14 cellular contexts compared by ENCODE assay signal in genomic region chr11:96303980-96304379, GRCh38. TPM values are rescaled to one million over a fixed set of nuclear protein-coding genes. Genes with fewer than 3 reads are reported as not detected.
DNase-seq lines count a peak whose midpoint lies in the region; ATAC-seq, FAIRE-seq and TF ChIP-seq lines count a peak whose summit lies in the region.
"Had no signal": no experiment of that assay in that cellular context is flagged by ENCODE, and none has a peak within 500 bp of the region (broad histone marks: within the 10 kb centered on the region; RNA-seq: fewer than 3 reads in every experiment).

No MANE protein-coding gene starts in this region.

- CTCF ChIA-PET in CD8-positive, alpha-beta T cell (lab: Charles Lee) = interaction anchor here (1.2 to 1.5 kb wide), 3 partner anchors 20 to 39 kb away, joined by 3 to 4 read pairs (median 3); partner anchors contain the start of gene MAML2
- CTCF ChIA-PET in PC-9 (lab: Charles Lee) (no interaction called here), endothelial cell of umbilical vein (lab: Charles Lee) (interaction anchor here (0.8 to 1.0 kb wide), 2 partner anchors 39 to 61 kb away, joined by 3 to 4 read pairs; partner anchors contain the start of gene MAML2)

- peaks cover 95% of the 10 kb centered on the region for H3K79me2 ChIP-seq in PC-9 (ENCODE audit: low read depth)
- H3K79me2 ChIP-seq in endothelial cell of umbilical vein (ENCODE audit: control insufficient read depth, insufficient read depth, low read length) = peaks cover 12% of the 10 kb centered on the region

- FAIRE-seq in endothelial cell of umbilical vein (lab: Jason Lieb, UNC) = no peak

- dilution Hi-C loops in endothelial cell of umbilical vein (cut with MboI; ENCODE audit: extremely low pct_ligation_motif_present, low sequenced_read_pairs) = no loop called here

- no peaks in the 10 kb centered on the region for H3K9me3 Mint-ChIP-seq in CD8-positive, alpha-beta T cell
- no peaks in the 10 kb centered on the region for H3K9me3 Mint-ChIP-seq in progenitor cell of endocrine pancreas (ENCODE audit: low read depth)

- no peak overlapping the region for H2AFZ ChIP-seq in PC-9
- H2AFZ ChIP-seq in endothelial cell of umbilical vein (ENCODE audit: low read depth, low read length) = no peak overlapping the region

- H4K20me1 ChIP-seq in PC-9 (ENCODE audit: insufficient read depth) (no peaks in the 10 kb centered on the region), endothelial cell of umbilical vein (replicated peaks; ENCODE audit: control insufficient read depth, extremely low read depth, insufficient read depth, low read length) (no peaks in the 10 kb centered on the region)

- H3K36me3 Mint-ChIP-seq in CD8-positive, alpha-beta T cell = peaks cover 19% of the 10 kb centered on the region
- H3K36me3 Mint-ChIP-seq in progenitor cell of endocrine pancreas (ENCODE audit: insufficient read depth) = no peaks in the 10 kb centered on the region

- TF ChIP-seq CTCF in CD8-positive, alpha-beta T cell (IDR thresholded peaks at IDR 0.05) = no peak
- TF ChIP-seq CTCF in PC-9 (conservative IDR thresholded peaks at IDR 0.05) = no peak
- TF ChIP-seq CTCF in endothelial cell of umbilical vein (IDR thresholded peaks at IDR 0.05; ENCODE audit: extremely low read depth in 1 of 2, insufficient read depth in 1 of 2, low read depth in 1 of 2, low read length in 2 of 2) = no peak
- TF ChIP-seq CTCF in progenitor cell of endocrine pancreas (IDR thresholded peaks at IDR 0.05; ENCODE audit: unreplicated experiment) = no peak
- no peak for TF ChIP-seq CTCF in GM13976 (IDR thresholded peaks at IDR 0.05; ENCODE audit: borderline replicate concordance, control extremely low read depth, extremely low read depth, insufficient read depth, missing control alignments)

- no peaks in the 10 kb centered on the region for H3K27me3 ChIP-seq in CD8-positive, alpha-beta T cell (ENCODE audit: insufficient read depth, low read length)
- H3K27me3 ChIP-seq in PC-9 (ENCODE audit: insufficient read depth, low read depth) (no peaks in the 10 kb centered on the region), endothelial cell of umbilical vein (ENCODE audit: control insufficient read depth in 2 of 2, insufficient read depth in 2 of 2, low read length in 2 of 2) (no peaks in the 10 kb centered on the region)

- no peak overlapping the region for H3K4me3 Mint-ChIP-seq in CD8-positive, alpha-beta T cell
- no peak overlapping the region for H3K4me3 Mint-ChIP-seq in progenitor cell of endocrine pancreas (ENCODE audit: low read depth)

- peak overlapping the region; percentile 45 for H3K9ac ChIP-seq in endothelial cell of umbilical vein (replicated peaks; ENCODE audit: extremely low read depth, insufficient read depth, low read length)

- no peak for TF ChIP-seq POLR2A in endothelial cell of umbilical vein (IDR thresholded peaks at IDR 0.05; ENCODE audit: low read depth, low read length)

- H3K9me3 ChIP-seq in CD8-positive, alpha-beta T cell (ENCODE audit: low read length) = no peaks in the 10 kb centered on the region
- H3K9me3 ChIP-seq in PC-9 (ENCODE audit: insufficient read depth, low read depth) = peaks cover 13% of the 10 kb centered on the region
- H3K9me3 ChIP-seq in endothelial cell of umbilical vein (replicated peaks; ENCODE audit: control insufficient read depth, insufficient read depth, low read length) = no peaks in the 10 kb centered on the region
- H3K9me3 ChIP-seq: HAP-1 had no signal

- peak overlapping the region; percentile 63 for H3K4me2 ChIP-seq in PC-9
- peak overlapping the region; percentile 80 for H3K4me2 ChIP-seq in endothelial cell of umbilical vein (ENCODE audit: insufficient read depth, low read length)

- peaks cover 48% of the 10 kb centered on the region for H3K4me1 ChIP-seq in CD8-positive, alpha-beta T cell (ENCODE audit: insufficient read depth, low read length)
- H3K4me1 ChIP-seq in PC-9 (replicated peaks; ENCODE audit: insufficient read depth) (peaks cover 72% of the 10 kb centered on the region), endothelial cell of umbilical vein (ENCODE audit: control insufficient read depth, extremely low read depth, insufficient read depth, low read length) (peaks cover 52% of the 10 kb centered on the region)

- intact Hi-C loops in CD8-positive, alpha-beta T cell (cut with DNase I, micrococcal nuclease) = no loop called here
- intact Hi-C loops in PC-9 (cut with micrococcal nuclease; ENCODE audit: unreplicated experiment) (no loop called here), endothelial cell of umbilical vein (cut with micrococcal nuclease) (no loop called here)

- no peaks in the 10 kb centered on the region for H3K9me1 ChIP-seq in endothelial cell of umbilical vein (replicated peaks; ENCODE audit: control insufficient read depth, extremely low read depth, insufficient read depth, low read length)

- in situ Hi-C loops in GM13976 (cut with MboI; ENCODE audit: low sequenced_read_pairs, unreplicated experiment) = no loop called here

- H3K36me3 ChIP-seq in CD8-positive, alpha-beta T cell (ENCODE audit: insufficient read depth, low read length) = no peaks in the 10 kb centered on the region
- H3K36me3 ChIP-seq in PC-9 (ENCODE audit: low read depth) = peaks cover 26% of the 10 kb centered on the region; the same call in 1 of the 2 replicates
- H3K36me3 ChIP-seq in endothelial cell of umbilical vein (ENCODE audit: control insufficient read depth in 2 of 2, extremely low read depth in 1 of 2, insufficient read depth in 2 of 2, low read length in 2 of 2) = no peaks in the 10 kb centered on the region
- H3K36me3 ChIP-seq: HAP-1 had no signal

- ATAC-seq in CD8-positive, alpha-beta T cell = no peak

- H3K27ac ChIP-seq in CD8-positive, alpha-beta T cell (ENCODE audit: low read depth, low read length) = no peak overlapping the region
- H3K27ac ChIP-seq in PC-9 (peak overlapping the region; percentile 79), endothelial cell of umbilical vein (ENCODE audit: insufficient read depth, low read depth, low read length) (peak overlapping the region; percentile 83)

- H3K27me3 Mint-ChIP-seq in CD8-positive, alpha-beta T cell (ENCODE audit: low read depth) = no peaks in the 10 kb centered on the region
- H3K27me3 Mint-ChIP-seq in progenitor cell of endocrine pancreas = no peaks in the 10 kb centered on the region

- no peak overlapping the region for H3K4me3 ChIP-seq in CD8-positive, alpha-beta T cell (ENCODE audit: low read depth, low read length)
- H3K4me3 ChIP-seq in PC-9 (no peak overlapping the region), endothelial cell of umbilical vein (replicated peaks in 1 of 3; ENCODE audit: insufficient read depth in 1 of 3, low read depth in 1 of 3, low read length in 3 of 3) (no peak overlapping the region)
- H3K4me3 ChIP-seq: HAP-1 had no signal

- H3K9me2 ChIP-seq in PC-9 (ENCODE audit: insufficient read depth) = no peaks in the 10 kb centered on the region

- DNase-seq in CD8-positive, alpha-beta T cell = no peak
- DNase-seq in PC-9 = no peak
- peak; percentile 23 for DNase-seq in endothelial cell of umbilical vein (ENCODE audit: low read depth, low spot score)
- no peak for DNase-seq in progenitor cell of endocrine pancreas (ENCODE audit: low spot score, unreplicated experiment)
- DNase-seq in GM13976 (ENCODE audit: low spot score) = no peak
- DNase-seq in NCI-H2107 (lab: John Stamatoyannopoulos, UW) = no peak
- DNase-seq in cerebellar nuclear complex (lab: John Stamatoyannopoulos, UW) = no peak
- DNase-seq: Karpas-422; NCI-H187 treated with DMSO at 0.1 percent for 48 hours; NCI-H748 treated with DMSO at 0.1 percent for 48 hours; SIG-M5; stimulated activated CD4-positive, alpha-beta T cell treated with anti-CD3 and anti-CD28 coated beads, Interleukin-4, amount 100 ng/mL, for 24 hours; stimulated activated naive CD4-positive, alpha-beta T cell treated with Interleukin-2 at 50 U/mL for 16 hours had no signal

- H3F3A ChIP-seq in PC-9 (ENCODE audit: insufficient read depth, low read depth) = peaks cover 62% of the 10 kb centered on the region

- H3K27ac Mint-ChIP-seq in CD8-positive, alpha-beta T cell = peak overlapping the region; percentile 60
- peak overlapping the region; percentile 47 for H3K27ac Mint-ChIP-seq in progenitor cell of endocrine pancreas

- POLR2A ChIA-PET in CD8-positive, alpha-beta T cell (lab: Charles Lee) = interaction anchor here (1.4 kb wide), 1 partner anchor 32 kb away, joined by 5 read pairs; no protein-coding TSS in a partner anchor
- POLR2A ChIA-PET in PC-9 (lab: Charles Lee; ENCODE audit: unreplicated experiment) (interaction anchor here (0.7 kb wide), 1 partner anchor 67 kb away, joined by 3 read pairs; no protein-coding TSS in a partner anchor), endothelial cell of umbilical vein (lab: Charles Lee) (no interaction called here)

- BruUV-seq in PC-9 (replicated peaks; lab: Mats Ljungman, UMichigan) (no TSS peak), endothelial cell of umbilical vein (replicated peaks; lab: Mats Ljungman, UMichigan) (no TSS peak)

- H3K4me1 Mint-ChIP-seq in CD8-positive, alpha-beta T cell (ENCODE audit: low read depth) = peaks cover 87% of the 10 kb centered on the region
- peaks cover 23% of the 10 kb centered on the region for H3K4me1 Mint-ChIP-seq in progenitor cell of endocrine pancreas (ENCODE audit: low read depth)

TF ChIP-seq in endothelial cell of umbilical vein, 7 proteins besides CTCF, POLR2A, EP300 and RAD21 (continues in another document):
- TF ChIP-seq MYC (IDR thresholded peaks at IDR 0.05; ENCODE audit: low read depth, low read length) (no peak), MAX (IDR thresholded peaks at IDR 0.05; ENCODE audit: insufficient read depth, insufficient read length) (no peak), JUN (IDR thresholded peaks at IDR 0.05; ENCODE audit: borderline replicate concordance, insufficient read depth, insufficient read length, low read depth) (no peak), GATA2 (IDR thresholded peaks at IDR 0.05; ENCODE audit: insufficient read depth, insufficient read length, low read depth, low read length) (no peak), FOS (IDR thresholded peaks at IDR 0.05; ENCODE audit: borderline replicate concordance, insufficient read depth, low read length) (no peak), EZH2 (IDR thresholded peaks at IDR 0.05; ENCODE audit: borderline replicate concordance, low read depth, low read length, severe bottlenecking) (no peak)

RNA-seq across cellular contexts. Expression of gene MAML2, which starts 39.0 kb away (rescaled TPM):
- 10 to 100 TPM; 41.2 to 42.3 TPM for total RNA-seq in CD8-positive, alpha-beta T cell
- total RNA-seq in PC-9 (2021) = 17.7 and 28.3 TPM in 2 replicates
- total RNA-seq in endothelial cell of umbilical vein = 16.8 and 17.1 TPM in 2 replicates
- polyA plus RNA-seq in endothelial cell of umbilical vein = 12.4 and 15.9 TPM in 2 replicates
- 9.5 and 10.3 TPM in 2 replicates for polyA plus RNA-seq in endothelial cell of umbilical vein (2011; cell fraction: cytosol; rRNA removed)
- polyA plus RNA-seq in endothelial cell of umbilical vein (2011; cell fraction: nucleus; rRNA removed) = 13.0 and 13.3 TPM in 2 replicates
- polyA plus RNA-seq in endothelial cell of umbilical vein (2012) = 6.1 and 8.9 TPM in 2 replicates
- 28.1 and 29.1 TPM in 2 replicates for polyA minus RNA-seq in endothelial cell of umbilical vein
- polyA minus RNA-seq in endothelial cell of umbilical vein (2011; cell fraction: cytosol; rRNA and poly(A)+ RNA removed) = 0.92 TPM
- polyA minus RNA-seq in endothelial cell of umbilical vein (2011; cell fraction: nucleus; rRNA and poly(A)+ RNA removed) = 38.9 and 40.4 TPM in 2 replicates
- total RNA-seq in progenitor cell of endocrine pancreas = 17.6 and 18.8 TPM in 2 replicates
